Comparison of ENCODE assay signal across 35 cellular contexts in the genomic region with DNA sequence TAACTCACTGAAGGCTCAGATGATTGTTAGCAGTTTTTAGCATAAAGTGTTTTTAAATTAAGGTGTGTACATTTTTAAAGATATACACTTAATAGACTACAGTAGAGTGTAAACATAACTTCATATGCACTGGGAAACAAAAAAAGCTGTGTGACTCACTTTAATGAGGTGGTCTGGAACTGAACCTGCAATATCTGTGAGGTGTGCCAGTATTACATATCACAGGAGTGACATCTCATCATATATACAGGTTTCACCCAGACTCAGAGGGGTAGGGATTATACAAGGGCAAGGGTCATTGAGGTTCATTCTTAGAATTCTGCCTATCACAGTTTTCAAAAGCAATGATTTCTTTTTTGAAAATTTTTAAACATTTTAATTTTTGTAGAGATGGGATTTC.
"Had no signal": no experiment of that assay in that cellular context is flagged by ENCODE, and none has a peak within 500 bp of the region (broad histone marks: within the 10 kb centered on the region; RNA-seq: fewer than 3 reads in every experiment).

No MANE protein-coding gene starts in this region.

- H3K27ac ChIP-seq: ascending aorta, breast epithelium, coronary artery, dorsolateral prefrontal cortex, esophagus muscularis mucosa, foreskin keratinocyte, gastrocnemius medialis, heart left ventricle, WERI-Rb-1 had no signal

- H3K36me3 Mint-ChIP-seq: activated naive CD4-positive, alpha-beta T cell treated with anti-CD3 and anti-CD28 coated beads, Interleukin-2, amount 50 U/mL, for 24 hours; activated naive CD8-positive, alpha-beta T cell treated with anti-CD3 and anti-CD28 coated beads for 36 hours; brain; T-cell had no signal

- DNase-seq: activated B cell treated with CpG ODN at 0.5 μM for 24 hours; activated CD4-positive, alpha-beta memory T cell treated with anti-CD3 and anti-CD28 coated beads, Interleukin-2, amount 10 ng/mL, durations not matched to agents 7 days and 5 days; activated CD4-positive, alpha-beta T cell treated with anti-CD3 and anti-CD28 coated beads for 4 hours; activated CD4-positive, alpha-beta T cell treated with anti-CD3 and anti-CD28 coated beads, Interleukin-2, amount 10 ng/mL, durations not matched to agents 7 days and 5 days; activated CD4-positive, alpha-beta T cell treated with anti-CD3 and anti-CD28 coated beads, Interleukin-2, amount 50 U/mL, for 4 hours; activated CD8-positive, alpha-beta memory T cell treated with anti-CD3 and anti-CD28 coated beads, Interleukin-2, amount 10 ng/mL, durations not matched to agents 7 days and 5 days; activated CD8-positive, alpha-beta memory T cell treated with anti-CD3 and anti-CD28 coated beads, Interleukin-2, amount 50 U/mL, for 4 hours; activated effector memory CD4-positive, alpha-beta T cell treated with anti-CD3 and anti-CD28 coated beads, Interleukin-2, amount 50 U/mL, for 16 hours; activated naive CD4-positive, alpha-beta T cell treated with anti-CD3 and anti-CD28 coated beads for 36 hours; activated naive CD8-positive, alpha-beta T cell treated with anti-CD3 and anti-CD28 coated beads for 36 hours; activated T-cell treated with anti-CD3 and anti-CD28 coated beads, Interleukin-2, amount 50 U/mL, for 24 hours; dorsolateral prefrontal cortex; effector memory CD4-positive, alpha-beta T cell; endodermal cell; erythroblast; foreskin keratinocyte; gastrocnemius medialis; glutamatergic neuron; heart left ventricle; SW 1271; T-cell; T1000; WERI-Rb-1 had no signal

- H3K36me3 ChIP-seq: ascending aorta, breast epithelium, esophagus muscularis mucosa, gastrocnemius medialis, heart left ventricle, WERI-Rb-1 had no signal

- H3K27me3 ChIP-seq: ascending aorta, breast epithelium, dorsolateral prefrontal cortex, esophagus muscularis mucosa, foreskin keratinocyte, gastrocnemius medialis, heart left ventricle had no signal

- H3K9me3 Mint-ChIP-seq: activated B cell treated with CpG ODN at 0.5 μM for 24 hours; activated CD4-positive, alpha-beta memory T cell treated with anti-CD3 and anti-CD28 coated beads, Interleukin-2, amount 10 ng/mL, durations not matched to agents 7 days and 5 days; activated naive CD4-positive, alpha-beta T cell treated with anti-CD3 and anti-CD28 coated beads for 36 hours; activated naive CD4-positive, alpha-beta T cell treated with anti-CD3 and anti-CD28 coated beads, Interleukin-2, amount 50 U/mL, for 24 hours; activated naive CD8-positive, alpha-beta T cell treated with anti-CD3 and anti-CD28 coated beads for 36 hours; activated T-cell treated with anti-CD3 and anti-CD28 coated beads, Interleukin-2, amount 50 U/mL, for 24 hours; activated T-helper 2 cell treated with anti-CD3 and anti-CD28 coated beads, Interferon-gamma antibody, Interleukin-2, Interleukin-4, amounts not matched to agents 10 μg/mL and 5 μg/mL and 100 μg/mL, durations not matched to agents 14 hours and 24 hours and 36 hours; brain; central memory CD8-positive, alpha-beta T cell; dendritic cell treated with granulocyte-macrophage colony-stimulating factor and Interleukin-4, amounts not matched to agents 40 ng/mL and 50 ng/mL, for 4 days; endodermal cell; T-cell; T-helper 1 cell treated with Interleukin-12 subunit alpha and Interleukin-12 subunit beta and Interleukin-4 antibody, amounts not matched to agents 30 μg/mL and 1 μg/mL, for 36 hours; T-helper 2 cell treated with Interferon-gamma antibody and Interleukin-4, amounts not matched to agents 5 μg/mL and 100 μg/mL, for 36 hours had no signal

- H3K27me3 Mint-ChIP-seq: activated CD8-positive, alpha-beta memory T cell treated with anti-CD3 and anti-CD28 coated beads, Interleukin-2, amount 10 ng/mL, durations not matched to agents 7 days and 5 days; activated naive CD4-positive, alpha-beta T cell treated with anti-CD3 and anti-CD28 coated beads, Interleukin-2, amount 50 U/mL, for 24 hours; activated naive CD8-positive, alpha-beta T cell treated with anti-CD3 and anti-CD28 coated beads for 36 hours; activated T-cell treated with anti-CD3 and anti-CD28 coated beads, Interleukin-2, amount 50 U/mL, for 24 hours had no signal

- H3K9me3 ChIP-seq: ascending aorta, breast epithelium, esophagus muscularis mucosa, gastrocnemius medialis, heart left ventricle had no signal

- H3K27ac Mint-ChIP-seq: activated B cell treated with CpG ODN at 0.5 μM for 24 hours; activated CD4-positive, alpha-beta memory T cell treated with anti-CD3 and anti-CD28 coated beads, Interleukin-2, amount 10 ng/mL, durations not matched to agents 7 days and 5 days; activated CD4-positive, alpha-beta T cell treated with anti-CD3 and anti-CD28 coated beads, Interleukin-2, amount 10 ng/mL, durations not matched to agents 7 days and 5 days; activated CD8-positive, alpha-beta memory T cell treated with anti-CD3 and anti-CD28 coated beads, Interleukin-2, amount 10 ng/mL, durations not matched to agents 7 days and 5 days; activated naive CD4-positive, alpha-beta T cell treated with anti-CD3 and anti-CD28 coated beads for 36 hours; activated naive CD4-positive, alpha-beta T cell treated with anti-CD3 and anti-CD28 coated beads, Interleukin-2, amount 50 U/mL, for 24 hours; activated naive CD8-positive, alpha-beta T cell treated with anti-CD3 and anti-CD28 coated beads for 36 hours; activated T-cell treated with anti-CD3 and anti-CD28 coated beads, Interleukin-2, amount 50 U/mL, for 24 hours; activated T-helper 2 cell treated with anti-CD3 and anti-CD28 coated beads, Interferon-gamma antibody, Interleukin-2, Interleukin-4, amounts not matched to agents 10 μg/mL and 5 μg/mL and 100 μg/mL, durations not matched to agents 14 hours and 24 hours and 36 hours; brain; dendritic cell treated with granulocyte-macrophage colony-stimulating factor and Interleukin-4, amounts not matched to agents 40 ng/mL and 50 ng/mL, for 4 days; endodermal cell; T-cell; T-helper 1 cell treated with Interleukin-12 subunit alpha and Interleukin-12 subunit beta and Interleukin-4 antibody, amounts not matched to agents 30 μg/mL and 1 μg/mL, for 36 hours; T-helper 2 cell treated with Interferon-gamma antibody and Interleukin-4, amounts not matched to agents 5 μg/mL and 100 μg/mL, for 36 hours had no signal

- H3K4me3 ChIP-seq: ascending aorta, breast epithelium, coronary artery, dorsolateral prefrontal cortex, esophagus muscularis mucosa, gastrocnemius medialis, heart left ventricle had no signal

- H3K4me1 ChIP-seq: ascending aorta, breast epithelium, esophagus muscularis mucosa, foreskin keratinocyte had no signal

- H3K4me3 Mint-ChIP-seq: activated B cell treated with CpG ODN at 0.5 μM for 24 hours; activated CD4-positive, alpha-beta memory T cell treated with anti-CD3 and anti-CD28 coated beads, Interleukin-2, amount 10 ng/mL, durations not matched to agents 7 days and 5 days; activated CD4-positive, alpha-beta T cell treated with anti-CD3 and anti-CD28 coated beads, Interleukin-2, amount 10 ng/mL, durations not matched to agents 7 days and 5 days; activated CD8-positive, alpha-beta memory T cell treated with anti-CD3 and anti-CD28 coated beads, Interleukin-2, amount 10 ng/mL, durations not matched to agents 7 days and 5 days; activated naive CD4-positive, alpha-beta T cell treated with anti-CD3 and anti-CD28 coated beads for 36 hours; activated naive CD4-positive, alpha-beta T cell treated with anti-CD3 and anti-CD28 coated beads, Interleukin-2, amount 50 U/mL, for 24 hours; activated naive CD8-positive, alpha-beta T cell treated with anti-CD3 and anti-CD28 coated beads for 36 hours; activated T-cell treated with anti-CD3 and anti-CD28 coated beads, Interleukin-2, amount 50 U/mL, for 24 hours; central memory CD8-positive, alpha-beta T cell; dendritic cell treated with granulocyte-macrophage colony-stimulating factor and Interleukin-4, amounts not matched to agents 40 ng/mL and 50 ng/mL, for 4 days; endodermal cell; T-cell; T-helper 1 cell treated with Interleukin-12 subunit alpha and Interleukin-12 subunit beta and Interleukin-4 antibody, amounts not matched to agents 30 μg/mL and 1 μg/mL, for 36 hours; T-helper 2 cell treated with Interferon-gamma antibody and Interleukin-4, amounts not matched to agents 5 μg/mL and 100 μg/mL, for 36 hours had no signal

- H3K4me1 Mint-ChIP-seq: activated B cell treated with CpG ODN at 0.5 μM for 24 hours; brain; central memory CD8-positive, alpha-beta T cell; endodermal cell had no signal

- ATAC-seq: activated CD4-positive, CD25-positive, alpha-beta regulatory T cell treated with anti-CD3 and anti-CD28 coated beads, Interleukin-2, amount 50 U/mL, for 24 hours; activated CD8-positive, alpha-beta memory T cell treated with anti-CD3 and anti-CD28 coated beads, Interleukin-2, amount 10 ng/mL, durations not matched to agents 7 days and 5 days; foreskin keratinocyte; gastrocnemius medialis; heart left ventricle; T-cell had no signal
